Comparison of ENCODE assay signal across 18 cellular contexts in genomic region chr12:117226505-117226904, GRCh38. TPM values are rescaled to one million over a fixed set of nuclear protein-coding genes. Genes with fewer than 3 reads are reported as not detected.
DNase-seq lines count a peak whose midpoint lies in the region; ATAC-seq, FAIRE-seq and TF ChIP-seq lines count a peak whose summit lies in the region.
"Had no signal": no experiment of that assay in that cellular context is flagged by ENCODE, and none has a peak within 500 bp of the region (broad histone marks: within the 10 kb centered on the region; RNA-seq: fewer than 3 reads in every experiment).

No MANE protein-coding gene starts in this region.

- no peak overlapping the region for H4K8ac ChIP-seq in H1 (ENCODE audit: extremely low read depth, insufficient read depth, low read length)

- H3K27me3 ChIP-seq in SJSA1 (replicated peaks) (no peaks in the 10 kb centered on the region), H1 (replicated peaks in 1 of 4; ENCODE audit: control insufficient read depth in 3 of 4, extremely low read depth in 1 of 4, insufficient read depth in 3 of 4, low read length in 3 of 4) (no peaks in the 10 kb centered on the region)
- H3K27me3 ChIP-seq in effector memory CD4-positive, alpha-beta T cell (replicated peaks; ENCODE audit: control insufficient read depth, insufficient read depth, low read length, poor library complexity, severe bottlenecking), result no peaks in the 10 kb centered on the region

- no peaks in the 10 kb centered on the region for H3K4me1 Mint-ChIP-seq in activated naive CD4-positive, alpha-beta T cell treated with anti-CD3 and anti-CD28 coated beads for 36 hours (ENCODE audit: low read depth)
- H3K4me1 Mint-ChIP-seq: B cell had no signal

- no peak for TF ChIP-seq EP300 in H1 (IDR thresholded peaks at IDR 0.05; ENCODE audit: borderline replicate concordance in 1 of 2, low read depth in 2 of 2, low read length in 2 of 2)

- no peak overlapping the region for H2BK15ac ChIP-seq in H1 (ENCODE audit: low read length)

- peaks cover 6% of the 10 kb centered on the region for H3K27me3 Mint-ChIP-seq in activated naive CD4-positive, alpha-beta T cell treated with anti-CD3 and anti-CD28 coated beads for 36 hours (ENCODE audit: low read depth)

- H2BK5ac ChIP-seq in H1 (ENCODE audit: low read depth, low read length), result no peak overlapping the region

- no peaks in the 10 kb centered on the region for H3K79me2 ChIP-seq in H1 (ENCODE audit: control insufficient read depth in 1 of 2, insufficient read depth in 2 of 2, low read length in 2 of 2)

- H3K4me2 ChIP-seq in H1 (ENCODE audit: insufficient read depth in 1 of 2, low read depth in 2 of 2, low read length in 2 of 2), result no peak overlapping the region

- H3K36me3 Mint-ChIP-seq in activated naive CD4-positive, alpha-beta T cell treated with anti-CD3 and anti-CD28 coated beads for 36 hours (ENCODE audit: low read depth), result no peaks in the 10 kb centered on the region

- peaks cover 10% of the 10 kb centered on the region for H3K4me1 ChIP-seq in SJSA1 (replicated peaks)
- H3K4me1 ChIP-seq in H1 (replicated peaks in 1 of 4; ENCODE audit: control insufficient read depth in 3 of 4, insufficient read depth in 4 of 4, low read length in 3 of 4), result no peaks in the 10 kb centered on the region
- H3K4me1 ChIP-seq in effector memory CD4-positive, alpha-beta T cell (ENCODE audit: control insufficient read depth, insufficient read depth, low read length, poor library complexity, severe bottlenecking), result no peaks in the 10 kb centered on the region

- H2BK12ac ChIP-seq in H1 (ENCODE audit: low read depth, low read length), result no peak overlapping the region

- FAIRE-seq in H1 (lab: Jason Lieb, UNC) (peak; percentile 28), D721Med (lab: Jason Lieb, UNC) (no peak)
- FAIRE-seq: A204.1 had no signal

- H3K4me3 ChIP-seq in SJSA1 (no peak overlapping the region), H1 (ENCODE audit: extremely low read depth in 1 of 4, insufficient read depth in 2 of 4, low read depth in 3 of 4, low read length in 4 of 4) (no peak overlapping the region)
- H3K4me3 ChIP-seq in effector memory CD4-positive, alpha-beta T cell (ENCODE audit: insufficient read depth, low read depth, low read length, poor library complexity, severe bottlenecking), result no peak overlapping the region

- H3K36me3 ChIP-seq in SJSA1 (no peaks in the 10 kb centered on the region), H1 (ENCODE audit: control insufficient read depth in 2 of 4, insufficient read depth in 4 of 4, low read length in 3 of 4) (no peaks in the 10 kb centered on the region)
- no peaks in the 10 kb centered on the region for H3K36me3 ChIP-seq in effector memory CD4-positive, alpha-beta T cell (ENCODE audit: control insufficient read depth, insufficient read depth, low read length)

- peak; percentile 38 for DNase-seq in HT1080 (ENCODE audit: low read depth)
- DNase-seq in SJSA1 (ENCODE audit: low read depth in 1 of 2, low spot score in 2 of 2), result peak; percentile 41 to 64
- no peak for DNase-seq in H1 (ENCODE audit: low read depth in 1 of 2, low spot score in 2 of 2)
- no peak for DNase-seq in D721Med (ENCODE audit: insufficient read length, low spot score)
- no peak for DNase-seq in activated naive CD4-positive, alpha-beta T cell treated with anti-CD3 and anti-CD28 coated beads for 36 hours
- no peak for DNase-seq in effector memory CD4-positive, alpha-beta T cell
- DNase-seq: C1 segment of cervical spinal cord; CD4-positive, alpha-beta T cell; DMS153; DMS79 treated with DMSO at 0.1 percent for 48 hours; GDM1; HCEC 1CT; HFFc6; IMR-90 had no signal

- CTCF ChIA-PET in H1 (lab: Charles Lee; ENCODE audit: partially characterized antibody), result interaction anchor here (1.1 to 5.5 kb wide), 14 partner anchors 9 to 362 kb away, joined by 3 to 43 read pairs (median 5); no protein-coding TSS in a partner anchor
- CTCF ChIA-PET in activated naive CD4-positive, alpha-beta T cell treated with anti-CD3 and anti-CD28 coated beads for 36 hours (lab: Charles Lee), result interaction anchor here (1.2 kb wide), 2 partner anchors 9 to 10 kb away, joined by 3 to 5 read pairs; no protein-coding TSS in a partner anchor

- no peaks in the 10 kb centered on the region for H3K9me3 ChIP-seq in SJSA1 (replicated peaks)
- no peaks in the 10 kb centered on the region for H3K9me3 ChIP-seq in H1 (ENCODE audit: insufficient read depth in 2 of 2, low read depth in 1 of 2, low read length in 1 of 2)
- no peaks in the 10 kb centered on the region for H3K9me3 ChIP-seq in effector memory CD4-positive, alpha-beta T cell (ENCODE audit: control insufficient read depth, low read length)

- no peak overlapping the region for H2AFZ ChIP-seq in H1 (ENCODE audit: low read length)

- H3K4me3 Mint-ChIP-seq in activated naive CD4-positive, alpha-beta T cell treated with anti-CD3 and anti-CD28 coated beads for 36 hours, result no peak overlapping the region
- H3K4me3 Mint-ChIP-seq: B cell; CD4-positive, alpha-beta T cell; HFFc6 had no signal

- no peak overlapping the region for H4K91ac ChIP-seq in H1 (replicated peaks; ENCODE audit: insufficient read length, low read length)

- H3K27ac Mint-ChIP-seq in activated naive CD4-positive, alpha-beta T cell treated with anti-CD3 and anti-CD28 coated beads for 36 hours, result no peak overlapping the region
- H3K27ac Mint-ChIP-seq: B cell; CD4-positive, alpha-beta T cell; HFFc6 had no signal

- no peaks in the 10 kb centered on the region for H4K20me1 ChIP-seq in H1 (replicated peaks in 1 of 2; ENCODE audit: control insufficient read depth in 1 of 2, insufficient read depth in 2 of 2, low read length in 2 of 2)

- no peak overlapping the region for H2BK20ac ChIP-seq in H1 (ENCODE audit: low read length)

- TF ChIP-seq POLR2A in H1 (IDR thresholded peaks at IDR 0.05; ENCODE audit: control extremely low read depth in 1 of 2, low read depth in 2 of 2, low read length in 2 of 2), result no peak

- no peaks in the 10 kb centered on the region for H3K23me2 ChIP-seq in H1 (ENCODE audit: low read depth, low read length)

- no peak overlapping the region for H3K23ac ChIP-seq in H1 (ENCODE audit: insufficient read length)

- no peak overlapping the region for H3K9ac ChIP-seq in H1 (replicated peaks in 1 of 4; ENCODE audit: extremely low read depth in 1 of 4, low read depth in 3 of 4, low read length in 3 of 4)

- 96% methylated on average over 10 of the region's 10 CpGs; no CpG with 5 or more reads in 1 of the 2 experiments for WGBS in H1 (ENCODE audit: extremely low coverage in 1 of 2, insufficient coverage in 1 of 2, insufficient read length in 1 of 2, insufficient replicate concordance in 2 of 2, low coverage in 1 of 2, low lambda C conversion rate in 2 of 2, missing lambda C conversion rate in 1 of 2), 2 experiments

- H3K4ac ChIP-seq in H1 (replicated peaks; ENCODE audit: insufficient read length, low read depth, low read length), result no peak overlapping the region

- no peak overlapping the region for H2BK120ac ChIP-seq in H1 (replicated peaks; ENCODE audit: low read depth, low read length)

- H3K56ac ChIP-seq in H1 (replicated peaks; ENCODE audit: insufficient read length, low read depth, low read length), result no peak overlapping the region

- ATAC-seq in HG03175 (IDR thresholded peaks at IDR 0.05; ENCODE audit: unreplicated experiment), result no peak

- H3K27ac ChIP-seq in SJSA1 (no peak overlapping the region), H1 (ENCODE audit: low read depth, low read length) (no peak overlapping the region)
- no peak overlapping the region for H3K27ac ChIP-seq in effector memory CD4-positive, alpha-beta T cell (ENCODE audit: insufficient read depth, low read length, poor library complexity, severe bottlenecking)
- H3K27ac ChIP-seq: HL-60 had no signal

- no peak overlapping the region for H3K14ac ChIP-seq in H1 (ENCODE audit: insufficient read length)

- intact Hi-C loops in activated naive CD4-positive, alpha-beta T cell treated with anti-CD3 and anti-CD28 coated beads for 36 hours (cut with micrococcal nuclease), result no loop called here

- no peak overlapping the region for H3K18ac ChIP-seq in H1 (ENCODE audit: extremely low read depth, low read length)

- no peaks in the 10 kb centered on the region for H3K79me1 ChIP-seq in H1 (ENCODE audit: low read depth, low read length)

- no peak overlapping the region for H4K5ac ChIP-seq in H1 (ENCODE audit: insufficient read length, low read depth, low read length)

- H3K9me3 Mint-ChIP-seq in activated naive CD4-positive, alpha-beta T cell treated with anti-CD3 and anti-CD28 coated beads for 36 hours, result no peaks in the 10 kb centered on the region
- H3K9me3 Mint-ChIP-seq: CD4-positive, alpha-beta T cell; HFFc6 had no signal

- POLR2A ChIA-PET in H1 (lab: Charles Lee; ENCODE audit: partially characterized antibody), result interaction anchor here (0.7 kb wide), 1 partner anchor 12 kb away, joined by 3 read pairs; no protein-coding TSS in a partner anchor

- no peak for TF ChIP-seq CTCF in H1 (IDR thresholded peaks at IDR 0.05; ENCODE audit: control extremely low read depth in 1 of 3, insufficient read depth in 1 of 3, low read depth in 1 of 3, low read length in 3 of 3)
- no peak for TF ChIP-seq CTCF in D721Med (IDR thresholded peaks at IDR 0.05; ENCODE audit: insufficient read depth, missing control alignments)

- no peak overlapping the region for H2AK5ac ChIP-seq in H1 (ENCODE audit: low read depth, low read length)

- TF ChIP-seq RAD21 in H1 (IDR thresholded peaks at IDR 0.05 in 1 of 2, conservative IDR thresholded peaks at IDR 0.05 in 1 of 2; ENCODE audit: low read depth in 2 of 2, low read length in 2 of 2), result no peak

TF ChIP-seq in H1, 55 proteins besides CTCF, POLR2A, EP300 and RAD21 (continues in another document):
- TF ChIP-seq KDM1A (IDR thresholded peaks at IDR 0.05; ENCODE audit: borderline replicate concordance, low read length) (no peak), ATF3 (IDR thresholded peaks at IDR 0.05; ENCODE audit: insufficient read depth, low read depth, low read length) (no peak)

RNA-seq across cellular contexts. Expression of gene FBXO21, which starts 36.2 kb away (rescaled TPM):
- 36.1 and 60.6 TPM in 2 replicates for total RNA-seq in HT1080 (2014; rRNA removed; shearing (Covaris generic))
- 17.4 and 18.5 TPM in 2 replicates for polyA plus RNA-seq in HT1080 (2015; cell fraction: cytosol; rRNA removed)
- 29.4 and 37.2 TPM in 2 replicates for polyA plus RNA-seq in HT1080 (2015; cell fraction: nucleus; rRNA removed)
- total RNA-seq in SJSA1 (2014; rRNA removed; shearing (Covaris generic)), result 25.3 and 37.1 TPM in 2 replicates
- total RNA-seq in H1 (2021; fragmentation: NEBNext Ultra II Directional; extraction: Animal tissue kit (Norgen Biotek cat#: 25700)), result 57.0 TPM in 2 replicates
- 80.6 and 143 TPM in 2 replicates for polyA plus RNA-seq in H1 (2011; rRNA removed)
- 89.9 TPM for polyA plus RNA-seq in H1 (2011; cell fraction: cytosol; rRNA removed)
- 141 TPM for polyA plus RNA-seq in H1 (2011; cell fraction: nucleus; rRNA removed)
- polyA plus RNA-seq in H1 (2012, experiment 1 of 2), result 30.7 to 45.3 TPM (median 34.9 TPM) in 4 replicates
- polyA plus RNA-seq in H1 (2012, experiment 2 of 2), result 7.8 TPM
- 21.9 TPM for polyA plus RNA-seq in H1 (2013, experiment 1 of 2)
- polyA plus RNA-seq in H1 (2013, experiment 2 of 2), result 22.1 TPM
- polyA minus RNA-seq in H1 (2011; rRNA and poly(A)+ RNA removed), result 91.3 and 105 TPM in 2 replicates
- 58.1 TPM for polyA minus RNA-seq in H1 (2011; cell fraction: cytosol; rRNA and poly(A)+ RNA removed)
- polyA minus RNA-seq in H1 (2011; cell fraction: nucleus; rRNA and poly(A)+ RNA removed), result 39.9 TPM
- 10 to 100 TPM; 18.2 to 19.7 TPM for total RNA-seq in activated naive CD4-positive, alpha-beta T cell treated with anti-CD3 and anti-CD28 coated beads for 36 hours

Comparison
In these comparisons a context has a peak if more than half of its experiments do, and no peak if none do; other contexts are left out.
1. DNase-seq: peak in HT1080 (single experiment) and SJSA1 (2 of 2); none in H1 (0 of 2), D721Med (single experiment), activated naive CD4-positive, alpha-beta T cell treated with anti-CD3 and anti-CD28 coated beads for 36 hours (single experiment) and effector memory CD4-positive, alpha-beta T cell (0 of 3).